In genomic region chr19:50475101-50475568, GRCh38 we compare ENCODE assay signal across 1 cellular context.
TF ChIP-seq lines count a peak whose summit lies in the region.

No MANE protein-coding gene starts in this region.

TF ChIP-seq in K562, 482 proteins besides CTCF, POLR2A, EP300 and RAD21:
- TF ChIP-seq NR2C1 (IDR thresholded peaks at IDR 0.05) (peak; percentile 62), NR2C1 (tag; IDR thresholded peaks at IDR 0.05) (no peak), DNMT1 (IDR thresholded peaks at IDR 0.05) (no peak), FOXA1 (IDR thresholded peaks at IDR 0.05; ENCODE audit: borderline replicate concordance) (no peak), ZNF561 (CRISPR knock-in tag; conservative IDR thresholded peaks at IDR 0.05) (no peak), SMARCC2 (IDR thresholded peaks at IDR 0.05; ENCODE audit: low read depth) (no peak)
